Comparison of ENCODE assay signal across 12 cellular contexts in the genomic region with DNA sequence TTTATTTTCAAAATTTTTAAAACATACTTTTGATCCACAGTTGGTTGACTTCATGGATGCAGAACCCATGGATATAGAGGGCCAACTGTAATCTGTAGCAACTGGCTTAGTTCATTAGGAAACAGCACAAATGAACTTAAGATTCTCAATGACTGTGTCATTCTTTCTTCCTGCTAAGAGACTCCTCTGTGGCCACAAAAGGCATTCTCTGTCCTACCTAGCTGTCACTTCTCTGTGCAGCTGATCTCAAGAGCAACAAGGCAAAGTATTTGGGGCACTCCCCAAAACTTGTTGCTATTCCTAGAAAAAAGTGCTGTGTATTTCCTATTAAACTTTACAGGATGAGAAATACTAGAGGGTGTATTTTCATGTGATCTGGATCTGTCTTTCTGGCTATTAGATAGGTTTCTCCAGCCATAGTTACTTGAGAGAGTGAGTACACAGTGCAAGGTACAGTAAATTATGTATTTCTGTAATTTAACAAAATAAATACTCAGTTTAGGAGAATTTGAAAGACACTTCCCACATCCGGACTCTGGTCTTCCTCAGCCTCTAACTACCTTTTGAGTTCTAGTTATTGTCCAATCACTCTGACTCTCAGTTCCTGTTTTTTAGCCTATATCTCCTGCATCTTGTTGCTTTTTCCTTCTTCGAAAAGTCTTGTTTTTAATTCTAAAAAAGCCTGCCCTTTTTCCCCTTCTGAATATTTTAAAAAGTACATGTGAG. TPM values are rescaled to one million over a fixed set of nuclear protein-coding genes. Genes with fewer than 3 reads are reported as not detected.
A peak's percentile ranks its signal among the peaks of the same experiment; 100 is the strongest.
DNase-seq lines count a peak whose midpoint lies in the region; ATAC-seq and TF ChIP-seq lines count a peak whose summit lies in the region.
"Had no signal": no experiment of that assay in that cellular context is flagged by ENCODE, and none has a peak within 500 bp of the region (broad histone marks: within the 10 kb centered on the region; RNA-seq: fewer than 3 reads in every experiment).

No MANE protein-coding gene starts in this region.

- H3K79me2 ChIP-seq in Loucy (ENCODE audit: insufficient read depth, low read length) = no peaks in the 10 kb centered on the region

- WGBS in heart right ventricle, 2 donors = 82 to 84% methylated on average over 2 of the region's 2 CpGs

- H3K27ac ChIP-seq in neutrophil (peak overlapping the region; percentile 68), right atrium auricular region (no peak overlapping the region), heart right ventricle (no peak overlapping the region)
- H3K27ac ChIP-seq: stomach had no signal

- no peak overlapping the region for H3K4me2 ChIP-seq in Loucy (ENCODE audit: low read depth, low read length, poor library complexity, severe bottlenecking)

- no peaks in the 10 kb centered on the region for H3K36me3 Mint-ChIP-seq in activated CD4-positive, alpha-beta T cell treated with anti-CD3 and anti-CD28 coated beads, Interleukin-2, amount 10 ng/mL, durations not matched to agents 7 days and 5 days (ENCODE audit: low read depth)

- H4K20me1 ChIP-seq in Loucy (ENCODE audit: insufficient read depth, low read length, poor library complexity, severe bottlenecking) = no peaks in the 10 kb centered on the region

- DNase-seq in activated CD4-positive, alpha-beta T cell treated with anti-CD3 and anti-CD28 coated beads, Interleukin-2, amount 10 ng/mL, durations not matched to agents 7 days and 5 days = no peak
- DNase-seq in activated CD4-positive, alpha-beta T cell treated with anti-CD3 and anti-CD28 coated beads, Interleukin-2, amount 50 U/mL, for 48 hours = no peak
- no peak for DNase-seq in right atrium auricular region (ENCODE audit: low spot score)
- no peak for DNase-seq in NCI-H1417 treated with DMSO at 0.1 percent for 48 hours (lab: John Stamatoyannopoulos, UW)
- no peak for DNase-seq in heart right ventricle
- DNase-seq: activated CD4-positive, alpha-beta T cell treated with anti-CD3 and anti-CD28 coated beads for 1 hour; stomach had no signal

- POLR2A ChIA-PET in activated CD4-positive, alpha-beta T cell treated with anti-CD3 and anti-CD28 coated beads, Interleukin-2, amount 10 ng/mL, durations not matched to agents 7 days and 5 days (lab: Charles Lee) = no interaction called here

- intact Hi-C loops in heart right ventricle (cut with DNase I) = no loop called here

- TF ChIP-seq CTCF in Loucy (conservative IDR thresholded peaks at IDR 0.05; ENCODE audit: low read length) (no peak), neutrophil (IDR thresholded peaks at IDR 0.05) (no peak), right atrium auricular region (IDR thresholded peaks at IDR 0.05) (no peak), heart right ventricle (IDR thresholded peaks at IDR 0.05) (no peak)

- no peaks in the 10 kb centered on the region for H3K9me3 ChIP-seq in Loucy (ENCODE audit: insufficient read depth, low read depth, low read length)
- H3K9me3 ChIP-seq in neutrophil = no peaks in the 10 kb centered on the region
- no peaks in the 10 kb centered on the region for H3K9me3 ChIP-seq in right atrium auricular region
- H3K9me3 ChIP-seq in heart right ventricle = no peaks in the 10 kb centered on the region
- H3K9me3 ChIP-seq: stomach had no signal

- H3K9ac ChIP-seq in Loucy (ENCODE audit: low read depth, low read length, poor library complexity, severe bottlenecking) = no peak overlapping the region

- peak overlapping the region; percentile 68 for H3K27ac Mint-ChIP-seq in activated CD4-positive, alpha-beta T cell treated with anti-CD3 and anti-CD28 coated beads, Interleukin-2, amount 10 ng/mL, durations not matched to agents 7 days and 5 days

- H3K36me3 ChIP-seq in Loucy (ENCODE audit: insufficient read depth, low read length) = no peaks in the 10 kb centered on the region
- H3K36me3 ChIP-seq in neutrophil = peaks cover 78% of the 10 kb centered on the region
- H3K36me3 ChIP-seq in right atrium auricular region = no peaks in the 10 kb centered on the region
- H3K36me3 ChIP-seq in heart right ventricle = peaks cover 0 to 15% (median 0%) of the 10 kb centered on the region in 9 donors

- ATAC-seq in HG02759 (IDR thresholded peaks at IDR 0.05; ENCODE audit: unreplicated experiment) (peak; percentile 77), heart right ventricle (no peak)

- H3K27me3 ChIP-seq in Loucy (ENCODE audit: insufficient read depth, low read length, poor library complexity, severe bottlenecking) (no peaks in the 10 kb centered on the region), neutrophil (no peaks in the 10 kb centered on the region), right atrium auricular region (no peaks in the 10 kb centered on the region), heart right ventricle (peaks cover 0 to 9% (median 0%) of the 10 kb centered on the region in 7 donors)
- H3K27me3 ChIP-seq: stomach had no signal

- CTCF ChIA-PET in activated CD4-positive, alpha-beta T cell treated with anti-CD3 and anti-CD28 coated beads, Interleukin-2, amount 10 ng/mL, durations not matched to agents 7 days and 5 days (lab: Charles Lee) = interaction anchor here (0.8 kb wide), 1 partner anchor 361 kb away, joined by 3 read pairs; a partner anchor contains a TSS

- peak overlapping the region; percentile 10 for H3K4me3 Mint-ChIP-seq in activated CD4-positive, alpha-beta T cell treated with anti-CD3 and anti-CD28 coated beads, Interleukin-2, amount 10 ng/mL, durations not matched to agents 7 days and 5 days

- peak overlapping the region; percentile 37 for H2AFZ ChIP-seq in Loucy (ENCODE audit: low read length)

- H3K9me2 ChIP-seq in Loucy (replicated peaks; ENCODE audit: low read depth, low read length) = no peaks in the 10 kb centered on the region

- peaks cover 17% of the 10 kb centered on the region for H3K4me1 Mint-ChIP-seq in activated CD4-positive, alpha-beta T cell treated with anti-CD3 and anti-CD28 coated beads, Interleukin-2, amount 10 ng/mL, durations not matched to agents 7 days and 5 days

- H3K4me3 ChIP-seq in Loucy (ENCODE audit: low read length, poor library complexity, severe bottlenecking) = no peak overlapping the region
- peak overlapping the region in 1 of 2 experiments; percentile 25 for H3K4me3 ChIP-seq in neutrophil (ENCODE audit: low read depth in 1 of 2, low read length in 1 of 2)
- no peak overlapping the region for H3K4me3 ChIP-seq in right atrium auricular region
- H3K4me3 ChIP-seq in heart right ventricle = no peak overlapping the region
- H3K4me3 ChIP-seq: lung, stomach had no signal

- H3F3A ChIP-seq in Loucy (ENCODE audit: low read depth) = no peaks in the 10 kb centered on the region

- peaks cover 8% of the 10 kb centered on the region for H3K27me3 Mint-ChIP-seq in activated CD4-positive, alpha-beta T cell treated with anti-CD3 and anti-CD28 coated beads, Interleukin-2, amount 10 ng/mL, durations not matched to agents 7 days and 5 days

- H3K9me3 Mint-ChIP-seq in activated CD4-positive, alpha-beta T cell treated with anti-CD3 and anti-CD28 coated beads, Interleukin-2, amount 10 ng/mL, durations not matched to agents 7 days and 5 days = no peaks in the 10 kb centered on the region

- H3K4me1 ChIP-seq in Loucy (ENCODE audit: insufficient read depth, low read length, poor library complexity, severe bottlenecking) (no peaks in the 10 kb centered on the region), neutrophil (ENCODE audit: control insufficient read depth in 1 of 2, insufficient read depth in 1 of 2, low read depth in 1 of 2, low read length in 1 of 2) (peaks cover 15 to 28% of the 10 kb centered on the region in 2 experiments), right atrium auricular region (no peaks in the 10 kb centered on the region), heart right ventricle (peaks cover 0 to 19% (median 0%) of the 10 kb centered on the region in 9 donors)
- H3K4me1 ChIP-seq: stomach had no signal

RNA-seq across cellular contexts. Expression of a gene that starts 21.8 kb away (rescaled TPM):
- total RNA-seq in activated CD4-positive, alpha-beta T cell treated with anti-CD3 and anti-CD28 coated beads, Interleukin-2, amount 10 ng/mL, durations not matched to agents 7 days and 5 days = 1 to 10 TPM in 1 of 2 experiments, under 1 TPM in 1; 0.97 to 2.0 TPM
- total RNA-seq in right atrium auricular region (10 to 100 TPM in 1 of 2 donors, 1 to 10 TPM in 1; 6.4 to 18.8 TPM), heart right ventricle (10 to 100 TPM in 1 of 10 donors, 1 to 10 TPM in 7, under 1 TPM in 2; 0.60 to 18.2 (median 3.3) TPM)
- 1 to 10 TPM; 2.6 to 3.1 TPM for polyA plus RNA-seq in heart right ventricle
- total RNA-seq: HT1080 had no signal

RNA-seq across cellular contexts. Expression of a gene that starts 53.9 kb away (rescaled TPM):
- total RNA-seq in activated CD4-positive, alpha-beta T cell treated with anti-CD3 and anti-CD28 coated beads, Interleukin-2, amount 10 ng/mL, durations not matched to agents 7 days and 5 days = not detected
- total RNA-seq in right atrium auricular region = 10 to 100 TPM in 1 of 2 donors, 1 to 10 TPM in 1; 5.3 to 10.2 TPM
- 1 to 10 TPM in 1 of 10 donors, under 1 TPM in 8, not detected in 1; 0.23 to 1.3 (median 0.55) TPM for total RNA-seq in heart right ventricle
- polyA plus RNA-seq in heart right ventricle = under 1 TPM in 1 of 2 donors, not detected in 1; 0.13 TPM
- total RNA-seq: HT1080 had no signal
- polyA plus RNA-seq: stomach had no signal
